ENCODE assay signal across 8 cellular contexts in genomic region chr1:150874455-150875196, GRCh38. TPM values are rescaled to one million over a fixed set of nuclear protein-coding genes. Genes with fewer than 3 reads are reported as not detected.
A peak's percentile ranks its signal among the peaks of the same experiment; 100 is the strongest.
DNase-seq lines count a peak whose midpoint lies in the region; ATAC-seq and TF ChIP-seq lines count a peak whose summit lies in the region.

No MANE protein-coding gene starts in this region.

- H3K23ac ChIP-seq in trophoblast cell (ENCODE audit: low read length), result no peak overlapping the region

- no peaks in the 10 kb centered on the region for H3K9me3 Mint-ChIP-seq in CD8-positive, alpha-beta T cell
- H3K9me3 Mint-ChIP-seq in endothelial cell (ENCODE audit: unreplicated experiment), result no peaks in the 10 kb centered on the region

- H3K4me2 ChIP-seq in OCI-LY7 (ENCODE audit: low read length), result peak overlapping the region; percentile 86
- no peak overlapping the region for H3K4me2 ChIP-seq in trophoblast cell (ENCODE audit: low read length)

- no peak overlapping the region for H4K91ac ChIP-seq in trophoblast cell (ENCODE audit: low read depth, low read length)

- H2AFZ ChIP-seq in OCI-LY7 (ENCODE audit: low read length) (no peak overlapping the region), trophoblast cell (ENCODE audit: insufficient read depth, low read length, poor library complexity) (no peak overlapping the region)

- H3K79me2 ChIP-seq in OCI-LY7 (ENCODE audit: insufficient read depth, low read depth, low read length) (peaks cover 28% of the 10 kb centered on the region; the same call in 1 of the 2 replicates), trophoblast cell (ENCODE audit: control insufficient read depth, insufficient read depth, low read length, poor library complexity) (peaks cover 6% of the 10 kb centered on the region)

- no peak overlapping the region for H2BK120ac ChIP-seq in trophoblast cell (ENCODE audit: insufficient read depth, low read length, poor library complexity)

- H4K8ac ChIP-seq in trophoblast cell (ENCODE audit: low read depth, low read length), result no peak overlapping the region

- no peak overlapping the region for H3K9ac ChIP-seq in trophoblast cell (ENCODE audit: low read length)

- no TSS peak for BruUV-seq in OCI-LY7 (replicated peaks; lab: Mats Ljungman, UMichigan)

- H3K4me1 ChIP-seq in CD8-positive, alpha-beta T cell (ENCODE audit: insufficient read depth, low read length), result peaks cover 20% of the 10 kb centered on the region
- H3K4me1 ChIP-seq in OCI-LY7 (ENCODE audit: insufficient read depth, low read length, poor library complexity, severe bottlenecking) (peaks cover 23% of the 10 kb centered on the region), trophoblast cell (ENCODE audit: control insufficient read depth in 1 of 2, insufficient read depth in 2 of 2, low read length in 2 of 2) (no peaks in the 10 kb centered on the region)

- no peaks in the 10 kb centered on the region for H3K27me3 ChIP-seq in CD8-positive, alpha-beta T cell (ENCODE audit: insufficient read depth, low read length)
- H3K27me3 ChIP-seq in trophoblast cell (ENCODE audit: insufficient read depth, low read length), result no peaks in the 10 kb centered on the region

- H3K36me3 Mint-ChIP-seq in CD8-positive, alpha-beta T cell, result peaks cover 25% of the 10 kb centered on the region
- no peaks in the 10 kb centered on the region for H3K36me3 Mint-ChIP-seq in endothelial cell (ENCODE audit: low read depth, unreplicated experiment)

- no peak for ATAC-seq in CD8-positive, alpha-beta T cell
- ATAC-seq in HG03571 (IDR thresholded peaks at IDR 0.05; ENCODE audit: unreplicated experiment), result no peak
- no peak for ATAC-seq in GM21367 (IDR thresholded peaks at IDR 0.05; ENCODE audit: unreplicated experiment)

- no peak overlapping the region for H2BK5ac ChIP-seq in trophoblast cell (ENCODE audit: low read depth, low read length, poor library complexity)

- no peak for TF ChIP-seq CTCF in CD8-positive, alpha-beta T cell (IDR thresholded peaks at IDR 0.05)
- TF ChIP-seq CTCF in OCI-LY7 (conservative IDR thresholded peaks at IDR 0.05; ENCODE audit: low read length) (no peak), endothelial cell (IDR thresholded peaks at IDR 0.05; ENCODE audit: unreplicated experiment) (no peak)

- no peak overlapping the region for H4K12ac ChIP-seq in trophoblast cell (ENCODE audit: low read depth, low read length)

- no peak overlapping the region for H3K14ac ChIP-seq in trophoblast cell (ENCODE audit: low read length)

- no peak overlapping the region for H2BK12ac ChIP-seq in trophoblast cell (ENCODE audit: low read length)

- peak overlapping the region; percentile 93 for H3K27ac Mint-ChIP-seq in CD8-positive, alpha-beta T cell
- H3K27ac Mint-ChIP-seq in endothelial cell (ENCODE audit: unreplicated experiment), result no peak overlapping the region

- no peaks in the 10 kb centered on the region for H3K27me3 Mint-ChIP-seq in CD8-positive, alpha-beta T cell (ENCODE audit: low read depth)
- H3K27me3 Mint-ChIP-seq in endothelial cell (ENCODE audit: unreplicated experiment), result peaks cover 4% of the 10 kb centered on the region

- H3K9me2 ChIP-seq in OCI-LY7 (ENCODE audit: insufficient read depth, low read length), result no peaks in the 10 kb centered on the region

- H4K20me1 ChIP-seq in OCI-LY7 (ENCODE audit: insufficient read depth, low read length), result no peaks in the 10 kb centered on the region

- peaks cover 9% of the 10 kb centered on the region for H3K79me1 ChIP-seq in trophoblast cell (ENCODE audit: low read length)

- peaks cover 41% of the 10 kb centered on the region for H3K4me1 Mint-ChIP-seq in CD8-positive, alpha-beta T cell (ENCODE audit: low read depth)
- H3K4me1 Mint-ChIP-seq in endothelial cell (ENCODE audit: unreplicated experiment), result peaks cover 14% of the 10 kb centered on the region

- no peaks in the 10 kb centered on the region for H3K9me3 ChIP-seq in CD8-positive, alpha-beta T cell (ENCODE audit: low read length)
- no peaks in the 10 kb centered on the region for H3K9me3 ChIP-seq in OCI-LY7 (ENCODE audit: low read length)
- H3K9me3 ChIP-seq in trophoblast cell (ENCODE audit: insufficient read depth, low read depth, low read length), result no peaks in the 10 kb centered on the region

- peak overlapping the region; percentile 9 for H3K4me3 ChIP-seq in CD8-positive, alpha-beta T cell (ENCODE audit: low read depth, low read length)
- peak overlapping the region; percentile 89 for H3K4me3 ChIP-seq in OCI-LY7 (ENCODE audit: low read depth, low read length, poor library complexity, severe bottlenecking)
- H3K4me3 ChIP-seq in trophoblast cell (ENCODE audit: low read depth, low read length), result no peak overlapping the region

- intact Hi-C loops in CD8-positive, alpha-beta T cell (cut with DNase I, micrococcal nuclease), result loop anchor here in 1 of 2 experiments (5.0 kb wide), 2 partner anchors 133 to 738 kb away; partner anchors contain the start of genes MINDY1, PRUNE1 and SNX27
- intact Hi-C loops in OCI-LY7 (cut with micrococcal nuclease; ENCODE audit: unreplicated experiment), result no loop called here

- no peak overlapping the region for H3K27ac ChIP-seq in CD8-positive, alpha-beta T cell (ENCODE audit: low read depth, low read length)
- peak overlapping the region; percentile 65 for H3K27ac ChIP-seq in OCI-LY7 (ENCODE audit: low read depth, low read length, poor library complexity, severe bottlenecking)
- H3K27ac ChIP-seq in trophoblast cell (ENCODE audit: low read depth, low read length), result no peak overlapping the region

- peak overlapping the region; percentile 50 for H3K4ac ChIP-seq in trophoblast cell (ENCODE audit: low read depth, low read length)

- H3K18ac ChIP-seq in trophoblast cell (ENCODE audit: low read length), result peak overlapping the region; percentile 29

- DNase-seq in CD8-positive, alpha-beta T cell, result no peak
- peak; percentile 16 for DNase-seq in OCI-LY7 (ENCODE audit: low spot score)
- no peak for DNase-seq in endothelial cell (ENCODE audit: low spot score)
- no peak for DNase-seq in trophoblast cell
- DNase-seq in AG08396 (ENCODE audit: low spot score), result no peak
- DNase-seq in D341Med (ENCODE audit: low spot score), result no peak

- no peak overlapping the region for H2AK5ac ChIP-seq in trophoblast cell (ENCODE audit: low read length)

- CTCF ChIA-PET in CD8-positive, alpha-beta T cell (lab: Charles Lee), result interaction anchor here (1.8 kb wide), 1 partner anchor 48 kb away, joined by 5 read pairs; no protein-coding TSS in a partner anchor
- CTCF ChIA-PET in OCI-LY7 (lab: Charles Lee; ENCODE audit: unreplicated experiment), result no interaction called here

- peak overlapping the region; percentile 89 for H3K4me3 Mint-ChIP-seq in CD8-positive, alpha-beta T cell
- peak overlapping the region; percentile 99 for H3K4me3 Mint-ChIP-seq in endothelial cell (ENCODE audit: unreplicated experiment)

- H3K36me3 ChIP-seq in CD8-positive, alpha-beta T cell (ENCODE audit: insufficient read depth, low read length), result no peaks in the 10 kb centered on the region
- H3K36me3 ChIP-seq in OCI-LY7 (ENCODE audit: insufficient read depth, low read length), result peaks cover 13% of the 10 kb centered on the region
- peaks cover 2 to 4% of the 10 kb centered on the region in 2 experiments for H3K36me3 ChIP-seq in trophoblast cell (ENCODE audit: control insufficient read depth in 1 of 2, insufficient read depth in 2 of 2, low read length in 2 of 2)

- WGBS in trophoblast cell (ENCODE audit: extremely low coverage, insufficient coverage, insufficient read length), result no CpG with 5 or more reads among the region's 7 CpGs

- POLR2A ChIA-PET in CD8-positive, alpha-beta T cell (lab: Charles Lee), result interaction anchor here (0.6 kb wide), 1 partner anchor 31 kb away, joined by 3 read pairs; no protein-coding TSS in a partner anchor
- POLR2A ChIA-PET in OCI-LY7 (lab: Charles Lee), result interaction anchor here (0.6 to 1.2 kb wide), 4 partner anchors 12 to 54 kb away, joined by 3 to 5 read pairs (median 4); no protein-coding TSS in a partner anchor

RNA-seq across cellular contexts. Expression of gene ARNT, which starts 1.8 kb away (rescaled TPM):
- total RNA-seq in CD8-positive, alpha-beta T cell, result 10 to 100 TPM; 22.3 to 23.1 TPM
- total RNA-seq in OCI-LY7 (2014; rRNA removed; shearing (Covaris generic)), result 14.1 and 21.9 TPM in 2 replicates
- 29.7 and 32.6 TPM in 2 replicates for total RNA-seq in OCI-LY7 (2022)
- 40.3 TPM for total RNA-seq in endothelial cell (ENCODE audit: unreplicated experiment)
- 20.6 and 22.1 TPM in 2 replicates for polyA plus RNA-seq in trophoblast cell (2013)

RNA-seq across cellular contexts. Expression of gene CTXND2, which starts 12.3 kb away (rescaled TPM):
- not detected for total RNA-seq in CD8-positive, alpha-beta T cell
- total RNA-seq in OCI-LY7 (2014; rRNA removed; shearing (Covaris generic)), result not detected in 2 replicates
- not detected in 2 replicates for total RNA-seq in OCI-LY7 (2022)
- not detected for total RNA-seq in endothelial cell (ENCODE audit: unreplicated experiment)
- not detected in 2 replicates for polyA plus RNA-seq in trophoblast cell (2013)

RNA-seq across cellular contexts. Expression of gene SETDB1, which starts 51.5 kb away (rescaled TPM):
- total RNA-seq in CD8-positive, alpha-beta T cell, result 10 to 100 TPM; 44.1 to 47.4 TPM
- total RNA-seq in OCI-LY7 (2014; rRNA removed; shearing (Covaris generic)), result 42.3 and 66.8 TPM in 2 replicates
- total RNA-seq in OCI-LY7 (2022) (73.6 and 81.1 TPM in 2 replicates), endothelial cell (ENCODE audit: unreplicated experiment) (50.6 TPM)
- polyA plus RNA-seq in trophoblast cell (2013), result 21.2 and 23.1 TPM in 2 replicates
